ENCODE assay signal across 9 cellular contexts in the genomic region with DNA sequence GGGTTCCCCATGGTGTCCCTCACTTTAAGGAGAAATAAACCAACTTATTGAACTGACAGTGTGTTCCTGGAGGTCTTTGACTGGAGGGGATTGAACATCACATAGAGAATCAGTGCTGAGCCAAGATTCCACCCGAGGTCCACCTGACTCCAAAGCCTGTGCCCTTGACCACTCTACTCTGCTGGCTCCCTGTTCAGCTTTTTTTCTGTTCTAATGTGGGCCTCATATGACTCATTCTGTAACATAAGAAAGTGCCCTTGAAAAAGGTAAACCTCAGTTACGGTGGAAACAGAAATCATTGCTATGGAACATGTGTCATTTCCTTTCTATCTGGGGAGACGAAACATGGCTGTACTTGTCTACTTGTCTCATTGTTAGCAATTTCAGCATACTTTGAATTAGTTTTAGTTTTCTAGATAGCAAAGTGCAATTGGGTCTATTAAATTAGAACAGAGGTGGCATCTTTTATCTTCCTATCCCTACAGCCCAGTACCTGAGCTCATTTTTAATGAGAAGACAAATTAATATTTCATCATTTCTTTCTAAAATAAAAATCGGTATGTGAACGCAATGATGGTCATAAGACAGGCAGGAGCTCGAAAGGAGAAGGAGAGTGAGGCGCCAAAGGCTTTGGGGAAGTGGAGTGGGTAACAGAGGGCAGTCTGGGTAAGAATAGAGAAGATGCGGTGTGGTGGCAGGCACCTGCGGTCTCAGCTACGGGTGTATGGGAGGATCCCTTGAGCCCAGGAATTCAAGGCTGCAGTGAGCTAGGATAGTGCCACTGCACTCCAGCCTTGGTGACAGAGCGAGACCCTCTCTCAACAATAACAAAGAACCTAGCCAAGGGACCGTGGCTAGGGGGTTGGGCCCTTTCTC. TPM values are rescaled to one million over a fixed set of nuclear protein-coding genes. Genes with fewer than 3 reads are reported as not detected.
DNase-seq lines count a peak whose midpoint lies in the region; ATAC-seq and TF ChIP-seq lines count a peak whose summit lies in the region.
"Had no signal": no experiment of that assay in that cellular context is flagged by ENCODE, and none has a peak within 500 bp of the region (broad histone marks: within the 10 kb centered on the region; RNA-seq: fewer than 3 reads in every experiment).

No MANE protein-coding gene starts in this region.

- DNase-seq in EH (ENCODE audit: low read depth), result peak; percentile 44
- DNase-seq in activated CD8-positive, alpha-beta T cell treated with anti-CD3 and anti-CD28 coated beads for 36 hours, result peak; percentile 26
- DNase-seq in iris pigment epithelial cell (ENCODE audit: low read depth), result peak; percentile 87
- DNase-seq in NK-92 treated with Interleukin-12 subunit alpha and Interleukin-12 subunit beta, amount 100 ng/mL, for 24 hours (lab: John Stamatoyannopoulos, UW), result no peak
- no peak for DNase-seq in prostate gland (ENCODE audit: low spot score)
- DNase-seq in NCI-H510A treated with DMSO at 0.1 percent for 48 hours (lab: John Stamatoyannopoulos, UW), result no peak

- H3K9me3 Mint-ChIP-seq in activated CD8-positive, alpha-beta T cell treated with anti-CD3 and anti-CD28 coated beads for 36 hours, result peaks cover 3% of the 10 kb centered on the region

- CTCF ChIA-PET in activated CD8-positive, alpha-beta T cell treated with anti-CD3 and anti-CD28 coated beads for 36 hours (lab: Charles Lee), result interaction anchor here (0.7 to 1.7 kb wide), 6 partner anchors 9 to 466 kb away, joined by 3 to 4 read pairs (median 4); no protein-coding TSS in a partner anchor

- H3K27me3 Mint-ChIP-seq in activated CD8-positive, alpha-beta T cell treated with anti-CD3 and anti-CD28 coated beads for 36 hours, result peaks cover 40% of the 10 kb centered on the region

- no peaks in the 10 kb centered on the region for H3K36me3 ChIP-seq in prostate gland
- H3K36me3 ChIP-seq: SJSA1 had no signal

- no peaks in the 10 kb centered on the region for H3K36me3 Mint-ChIP-seq in activated CD8-positive, alpha-beta T cell treated with anti-CD3 and anti-CD28 coated beads for 36 hours (ENCODE audit: low read depth)

- no peaks in the 10 kb centered on the region for H3K9me3 ChIP-seq in prostate gland
- H3K9me3 ChIP-seq: SJSA1 had no signal

- H3K4me1 ChIP-seq in prostate gland (replicated peaks), result no peaks in the 10 kb centered on the region

- H3K4me3 ChIP-seq in prostate gland, result no peak overlapping the region

- TF ChIP-seq POLR2A in prostate gland (IDR thresholded peaks at IDR 0.05), result no peak

- H3K4me1 Mint-ChIP-seq in activated CD8-positive, alpha-beta T cell treated with anti-CD3 and anti-CD28 coated beads for 36 hours (ENCODE audit: low read depth), result peaks cover 32% of the 10 kb centered on the region

- intact Hi-C loops in activated CD8-positive, alpha-beta T cell treated with anti-CD3 and anti-CD28 coated beads for 36 hours (cut with micrococcal nuclease), result loop anchor here (10.0 kb wide), 1 partner anchor 181 kb away; the partner anchor contains the start of gene PALS2
- intact Hi-C loops in prostate gland (cut with DNase I), result no loop called here

- POLR2A ChIA-PET in activated CD8-positive, alpha-beta T cell treated with anti-CD3 and anti-CD28 coated beads for 36 hours (lab: Charles Lee), result interaction anchor here (1.3 kb wide), 1 partner anchor 9 kb away, joined by 3 read pairs; no protein-coding TSS in a partner anchor

- H3K27me3 ChIP-seq in prostate gland (replicated peaks; ENCODE audit: insufficient read depth), result no peaks in the 10 kb centered on the region
- H3K27me3 ChIP-seq: SJSA1 had no signal

- TF ChIP-seq CTCF in activated CD8-positive, alpha-beta T cell treated with anti-CD3 and anti-CD28 coated beads for 36 hours (IDR thresholded peaks at IDR 0.05), result no peak
- no peak for TF ChIP-seq CTCF in prostate gland (IDR thresholded peaks at IDR 0.05)

- no peak overlapping the region for H3K27ac ChIP-seq in prostate gland
- H3K27ac ChIP-seq: SJSA1 had no signal

- H3K4me3 Mint-ChIP-seq in activated CD8-positive, alpha-beta T cell treated with anti-CD3 and anti-CD28 coated beads for 36 hours, result peak overlapping the region; percentile 77

- ATAC-seq in GM21360 (IDR thresholded peaks at IDR 0.05; ENCODE audit: unreplicated experiment), result peak; percentile 45
- peak; percentile 60 for ATAC-seq in HG03457 (IDR thresholded peaks at IDR 0.05; ENCODE audit: unreplicated experiment)
- ATAC-seq in activated CD8-positive, alpha-beta T cell treated with anti-CD3 and anti-CD28 coated beads for 36 hours, result peak; percentile 70

- 83% methylated on average over 12 of the region's 12 CpGs for WGBS in prostate gland

- H3K27ac Mint-ChIP-seq in activated CD8-positive, alpha-beta T cell treated with anti-CD3 and anti-CD28 coated beads for 36 hours, result peak overlapping the region; percentile 87

RNA-seq across cellular contexts. Expression of gene GSDME, which starts 1.5 kb away (rescaled TPM):
- total RNA-seq in activated CD8-positive, alpha-beta T cell treated with anti-CD3 and anti-CD28 coated beads for 36 hours, result 1 to 10 TPM; 5.2 to 6.1 TPM
- 10 to 100 TPM in 1 of 2 donors, 1 to 10 TPM in 1; 4.2 to 39.3 TPM for total RNA-seq in prostate gland

Comparison
In these comparisons a context has a peak if more than half of its experiments do, and no peak if none do; other contexts are left out.
1. DNase-seq: peak in EH (single experiment), activated CD8-positive, alpha-beta T cell treated with anti-CD3 and anti-CD28 coated beads for 36 hours (single experiment) and iris pigment epithelial cell (single experiment); none in NK-92 treated with Interleukin-12 subunit alpha and Interleukin-12 subunit beta, amount 100 ng/mL, for 24 hours (single experiment), prostate gland (single experiment) and NCI-H510A treated with DMSO at 0.1 percent for 48 hours (single experiment).
2. Peak in every context shown above with its lines, with median percentiles within 50 percentile points of each other: ATAC-seq.